ENCODE assay signal across 13 cellular contexts in genomic region chr7:135938563-135938962, GRCh38. TPM values are rescaled to one million over a fixed set of nuclear protein-coding genes. Genes with fewer than 3 reads are reported as not detected.
DNase-seq lines count a peak whose midpoint lies in the region; ATAC-seq and TF ChIP-seq lines count a peak whose summit lies in the region.
"Had no signal": no experiment of that assay in that cellular context is flagged by ENCODE, and none has a peak within 500 bp of the region (broad histone marks: within the 10 kb centered on the region; RNA-seq: fewer than 3 reads in every experiment).

No MANE protein-coding gene starts in this region.

- peak overlapping the region; percentile 75 for H3K27ac Mint-ChIP-seq in activated T-helper 17 cell treated with anti-CD3 and anti-CD28 coated beads, Interleukin-2, amount 50 U/mL, for 72 hours
- H3K27ac Mint-ChIP-seq: activated CD4-positive, alpha-beta memory T cell treated with anti-CD3 and anti-CD28 coated beads, Interleukin-2, amount 10 ng/mL, durations not matched to agents 7 days and 5 days had no signal

- no peak for TF ChIP-seq CTCF in GM13977 (IDR thresholded peaks at IDR 0.05; ENCODE audit: extremely low read depth, insufficient read depth, missing control alignments)

- H3K36me3 Mint-ChIP-seq in activated T-helper 17 cell treated with anti-CD3 and anti-CD28 coated beads, Interleukin-2, amount 50 U/mL, for 72 hours (ENCODE audit: low read depth), result peaks cover 32% of the 10 kb centered on the region

- H3K27me3 Mint-ChIP-seq in activated T-helper 17 cell treated with anti-CD3 and anti-CD28 coated beads, Interleukin-2, amount 50 U/mL, for 72 hours, result no peaks in the 10 kb centered on the region
- H3K27me3 Mint-ChIP-seq: activated CD4-positive, alpha-beta memory T cell treated with anti-CD3 and anti-CD28 coated beads, Interleukin-2, amount 10 ng/mL, durations not matched to agents 7 days and 5 days had no signal

- intact Hi-C loops in posterior vena cava (cut with DNase I), result no loop called here

- ATAC-seq in GM19452 (IDR thresholded peaks at IDR 0.05; ENCODE audit: unreplicated experiment) (peak; percentile 58), HG02943 (IDR thresholded peaks at IDR 0.05; ENCODE audit: low read depth, unreplicated experiment) (peak; percentile 44), GM21423 (IDR thresholded peaks at IDR 0.05; ENCODE audit: unreplicated experiment) (no peak)
- peak; percentile 64 for ATAC-seq in activated T-helper 17 cell treated with anti-CD3 and anti-CD28 coated beads, Interleukin-2, amount 50 U/mL, for 72 hours (replicated peaks)

- H3K4me1 Mint-ChIP-seq in activated T-helper 17 cell treated with anti-CD3 and anti-CD28 coated beads, Interleukin-2, amount 50 U/mL, for 72 hours, result peaks cover 62% of the 10 kb centered on the region

- H3K4me3 Mint-ChIP-seq in activated T-helper 17 cell treated with anti-CD3 and anti-CD28 coated beads, Interleukin-2, amount 50 U/mL, for 72 hours, result peak overlapping the region; percentile 53
- H3K4me3 Mint-ChIP-seq: activated CD4-positive, alpha-beta memory T cell treated with anti-CD3 and anti-CD28 coated beads, Interleukin-2, amount 10 ng/mL, durations not matched to agents 7 days and 5 days had no signal

- in situ Hi-C loops in GM13977 (cut with MboI; ENCODE audit: low pct_unique_long_range_greater_than_20kb, low sequenced_read_pairs, unreplicated experiment), result no loop called here

- H3K9me3 Mint-ChIP-seq in activated T-helper 17 cell treated with anti-CD3 and anti-CD28 coated beads, Interleukin-2, amount 50 U/mL, for 72 hours, result no peaks in the 10 kb centered on the region
- H3K9me3 Mint-ChIP-seq: activated CD4-positive, alpha-beta memory T cell treated with anti-CD3 and anti-CD28 coated beads, Interleukin-2, amount 10 ng/mL, durations not matched to agents 7 days and 5 days had no signal

- DNase-seq in GM13977 (ENCODE audit: low spot score), result peak; percentile 52
- DNase-seq in posterior vena cava (ENCODE audit: low spot score), result no peak
- DNase-seq in epidermal melanocyte (ENCODE audit: insufficient read length, low spot score), result no peak
- DNase-seq in NCI-H1436 (lab: John Stamatoyannopoulos, UW), result no peak
- DNase-seq: activated CD4-positive, alpha-beta memory T cell treated with anti-CD3 and anti-CD28 coated beads, Interleukin-2, amount 10 ng/mL, durations not matched to agents 7 days and 5 days; NCI-H2081 treated with DMSO at 0.1 percent for 48 hours; occipital lobe; SJCRH30; tibial artery had no signal

RNA-seq across cellular contexts. Expression of gene MTPN, which starts 38.6 kb away (rescaled TPM):
- total RNA-seq in activated T-helper 17 cell treated with anti-CD3 and anti-CD28 coated beads, Interleukin-2, amount 50 U/mL, for 72 hours, result 100 to 1,000 TPM in 1 of 2 donors, 10 to 100 TPM in 1; 99.7 to 149 TPM
- total RNA-seq in posterior vena cava, result 10 to 100 TPM; 89.3 to 95.0 TPM
